ENCODE assay signal across 1 cellular context in genomic region chr11:120696597-120696996, GRCh38.
TF ChIP-seq lines count a peak whose summit lies in the region.

No MANE protein-coding gene starts in this region.

TF ChIP-seq in GM12878, 131 proteins besides CTCF, POLR2A, EP300 and RAD21 (continued from another document):
- TF ChIP-seq, protein P1, sequence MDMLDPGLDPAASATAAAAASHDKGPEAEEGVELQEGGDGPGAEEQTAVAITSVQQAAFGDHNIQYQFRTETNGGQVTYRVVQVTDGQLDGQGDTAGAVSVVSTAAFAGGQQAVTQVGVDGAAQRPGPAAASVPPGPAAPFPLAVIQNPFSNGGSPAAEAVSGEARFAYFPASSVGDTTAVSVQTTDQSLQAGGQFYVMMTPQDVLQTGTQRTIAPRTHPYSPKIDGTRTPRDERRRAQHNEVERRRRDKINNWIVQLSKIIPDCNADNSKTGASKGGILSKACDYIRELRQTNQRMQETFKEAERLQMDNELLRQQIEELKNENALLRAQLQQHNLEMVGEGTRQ (IDR thresholded peaks at IDR 0.05; ENCODE audit: borderline replicate concordance, low read depth, low read length), result no peak
- no peak for TF ChIP-seq BCLAF1 (IDR thresholded peaks at IDR 0.05)
- no peak for TF ChIP-seq HDAC2 (IDR thresholded peaks at IDR 0.05)
- TF ChIP-seq EZH2 (IDR thresholded peaks at IDR 0.05; ENCODE audit: borderline replicate concordance, control insufficient read depth, low read depth, low read length), result no peak
- TF ChIP-seq SPI1 (IDR thresholded peaks at IDR 0.05; ENCODE audit: borderline replicate concordance, insufficient read depth, low read depth, low read length), result no peak
- TF ChIP-seq, protein P2, sequence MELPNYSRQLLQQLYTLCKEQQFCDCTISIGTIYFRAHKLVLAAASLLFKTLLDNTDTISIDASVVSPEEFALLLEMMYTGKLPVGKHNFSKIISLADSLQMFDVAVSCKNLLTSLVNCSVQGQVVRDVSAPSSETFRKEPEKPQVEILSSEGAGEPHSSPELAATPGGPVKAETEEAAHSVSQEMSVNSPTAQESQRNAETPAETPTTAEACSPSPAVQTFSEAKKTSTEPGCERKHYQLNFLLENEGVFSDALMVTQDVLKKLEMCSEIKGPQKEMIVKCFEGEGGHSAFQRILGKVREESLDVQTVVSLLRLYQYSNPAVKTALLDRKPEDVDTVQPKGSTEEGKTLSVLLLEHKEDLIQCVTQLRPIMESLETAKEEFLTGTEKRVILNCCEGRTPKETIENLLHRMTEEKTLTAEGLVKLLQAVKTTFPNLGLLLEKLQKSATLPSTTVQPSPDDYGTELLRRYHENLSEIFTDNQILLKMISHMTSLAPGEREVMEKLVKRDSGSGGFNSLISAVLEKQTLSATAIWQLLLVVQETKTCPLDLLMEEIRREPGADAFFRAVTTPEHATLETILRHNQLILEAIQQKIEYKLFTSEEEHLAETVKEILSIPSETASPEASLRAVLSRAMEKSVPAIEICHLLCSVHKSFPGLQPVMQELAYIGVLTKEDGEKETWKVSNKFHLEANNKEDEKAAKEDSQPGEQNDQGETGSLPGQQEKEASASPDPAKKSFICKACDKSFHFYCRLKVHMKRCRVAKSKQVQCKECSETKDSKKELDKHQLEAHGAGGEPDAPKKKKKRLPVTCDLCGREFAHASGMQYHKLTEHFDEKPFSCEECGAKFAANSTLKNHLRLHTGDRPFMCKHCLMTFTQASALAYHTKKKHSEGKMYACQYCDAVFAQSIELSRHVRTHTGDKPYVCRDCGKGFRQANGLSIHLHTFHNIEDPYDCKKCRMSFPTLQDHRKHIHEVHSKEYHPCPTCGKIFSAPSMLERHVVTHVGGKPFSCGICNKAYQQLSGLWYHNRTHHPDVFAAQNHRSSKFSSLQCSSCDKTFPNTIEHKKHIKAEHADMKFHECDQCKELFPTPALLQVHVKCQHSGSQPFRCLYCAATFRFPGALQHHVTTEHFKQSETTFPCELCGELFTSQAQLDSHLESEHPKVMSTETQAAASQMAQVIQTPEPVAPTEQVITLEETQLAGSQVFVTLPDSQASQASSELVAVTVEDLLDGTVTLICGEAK (IDR thresholded peaks at IDR 0.05; ENCODE audit: borderline replicate concordance), result no peak
- no peak for TF ChIP-seq SP1 (IDR thresholded peaks at IDR 0.05; ENCODE audit: low read depth, low read length)
- no peak for TF ChIP-seq MEF2A (IDR thresholded peaks at IDR 0.05; ENCODE audit: insufficient read depth, low read depth, low read length)
- no peak for TF ChIP-seq TBL1XR1 (IDR thresholded peaks at IDR 0.05; ENCODE audit: low read depth, low read length)
